In genomic region chr12:104741072-104741471, GRCh38 we compare ENCODE assay signal across 11 cellular contexts.
A peak's percentile ranks its signal among the peaks of the same experiment; 100 is the strongest.
DNase-seq lines count a peak whose midpoint lies in the region; ATAC-seq lines count a peak whose summit lies in the region.
"Had no signal": no experiment of that assay in that cellular context is flagged by ENCODE, and none has a peak within 500 bp of the region (broad histone marks: within the 10 kb centered on the region; RNA-seq: fewer than 3 reads in every experiment).

No MANE protein-coding gene starts in this region.

- peak overlapping the region; percentile 37 to 82 (median 52) for H3K4me3 Mint-ChIP-seq in CD4-positive, CD25-positive, alpha-beta regulatory T cell
- peak overlapping the region; percentile 40 for H3K4me3 Mint-ChIP-seq in dendritic cell treated with granulocyte-macrophage colony-stimulating factor and Interleukin-4, amounts not matched to agents 40 ng/mL and 50 ng/mL, for 4 days

- H3K4me1 Mint-ChIP-seq in CD4-positive, CD25-positive, alpha-beta regulatory T cell, result peaks cover 59 to 95% (median 77%) of the 10 kb centered on the region in 4 donors
- peaks cover 88% of the 10 kb centered on the region for H3K4me1 Mint-ChIP-seq in dendritic cell treated with granulocyte-macrophage colony-stimulating factor and Interleukin-4, amounts not matched to agents 40 ng/mL and 50 ng/mL, for 4 days (ENCODE audit: low read depth)

- peak overlapping the region; percentile 53 for H3K4me3 ChIP-seq in CD4-positive, CD25-positive, alpha-beta regulatory T cell (ENCODE audit: low read depth, low read length)

- H3K27ac Mint-ChIP-seq in CD4-positive, CD25-positive, alpha-beta regulatory T cell, result peak overlapping the region; percentile 88 to 98 (median 91)
- H3K27ac Mint-ChIP-seq in dendritic cell treated with granulocyte-macrophage colony-stimulating factor and Interleukin-4, amounts not matched to agents 40 ng/mL and 50 ng/mL, for 4 days, result peak overlapping the region; percentile 85

- peaks cover 14% of the 10 kb centered on the region for H3K36me3 Mint-ChIP-seq in CD4-positive, CD25-positive, alpha-beta regulatory T cell
- H3K36me3 Mint-ChIP-seq in dendritic cell treated with granulocyte-macrophage colony-stimulating factor and Interleukin-4, amounts not matched to agents 40 ng/mL and 50 ng/mL, for 4 days (ENCODE audit: low read depth), result peaks cover 33% of the 10 kb centered on the region

- peak; percentile 5 to 8 for ATAC-seq in CD4-positive, CD25-positive, alpha-beta regulatory T cell (ENCODE audit: low read depth in 2 of 2)
- ATAC-seq in GM19397 (IDR thresholded peaks at IDR 0.05; ENCODE audit: unreplicated experiment) (peak; percentile 13), HG03139 (IDR thresholded peaks at IDR 0.05; ENCODE audit: unreplicated experiment) (peak; percentile 15)

- intact Hi-C loops in dendritic cell treated with granulocyte-macrophage colony-stimulating factor and Interleukin-4, amounts not matched to agents 40 ng/mL and 50 ng/mL, for 4 days (cut with micrococcal nuclease), result no loop called here

- H3K27ac ChIP-seq in CD4-positive, CD25-positive, alpha-beta regulatory T cell (ENCODE audit: insufficient read depth, low read length, poor library complexity, severe bottlenecking), result peak overlapping the region; percentile 70
- H3K27ac ChIP-seq: HL-60 had no signal

- no peaks in the 10 kb centered on the region for H3K9me3 ChIP-seq in CD4-positive, CD25-positive, alpha-beta regulatory T cell (ENCODE audit: control insufficient read depth in 2 of 2, low read length in 2 of 2)

- no peaks in the 10 kb centered on the region for H3K36me3 ChIP-seq in CD4-positive, CD25-positive, alpha-beta regulatory T cell (ENCODE audit: control insufficient read depth, insufficient read depth, low read length)

- peaks cover 60% of the 10 kb centered on the region for H3K4me1 ChIP-seq in CD4-positive, CD25-positive, alpha-beta regulatory T cell (ENCODE audit: control insufficient read depth, insufficient read depth, low read length, poor library complexity, severe bottlenecking)

- DNase-seq in CD4-positive, CD25-positive, alpha-beta regulatory T cell, result no peak
- no peak for DNase-seq in 8988T
- DNase-seq in HT-29 (ENCODE audit: low spot score), result no peak
- DNase-seq in NCI-H524 treated with DMSO at 0.1 percent for 48 hours (lab: John Stamatoyannopoulos, UW), result no peak
- DNase-seq in SHP77 treated with DMSO at 0.1 percent for 48 hours (lab: John Stamatoyannopoulos, UW), result no peak
- DNase-seq: DMS153; stimulated activated naive CD4-positive, alpha-beta T cell treated with Interleukin-2 at 50 U/mL for 16 hours had no signal

- H3K27me3 Mint-ChIP-seq in CD4-positive, CD25-positive, alpha-beta regulatory T cell, result no peaks in the 10 kb centered on the region
- no peaks in the 10 kb centered on the region for H3K27me3 Mint-ChIP-seq in dendritic cell treated with granulocyte-macrophage colony-stimulating factor and Interleukin-4, amounts not matched to agents 40 ng/mL and 50 ng/mL, for 4 days

- no peaks in the 10 kb centered on the region for H3K9me3 Mint-ChIP-seq in CD4-positive, CD25-positive, alpha-beta regulatory T cell
- no peaks in the 10 kb centered on the region for H3K9me3 Mint-ChIP-seq in dendritic cell treated with granulocyte-macrophage colony-stimulating factor and Interleukin-4, amounts not matched to agents 40 ng/mL and 50 ng/mL, for 4 days

- no peaks in the 10 kb centered on the region for H3K27me3 ChIP-seq in CD4-positive, CD25-positive, alpha-beta regulatory T cell (ENCODE audit: control insufficient read depth, insufficient read depth, low read length)
